Comparison of ENCODE assay signal across 17 cellular contexts in the genomic region with DNA sequence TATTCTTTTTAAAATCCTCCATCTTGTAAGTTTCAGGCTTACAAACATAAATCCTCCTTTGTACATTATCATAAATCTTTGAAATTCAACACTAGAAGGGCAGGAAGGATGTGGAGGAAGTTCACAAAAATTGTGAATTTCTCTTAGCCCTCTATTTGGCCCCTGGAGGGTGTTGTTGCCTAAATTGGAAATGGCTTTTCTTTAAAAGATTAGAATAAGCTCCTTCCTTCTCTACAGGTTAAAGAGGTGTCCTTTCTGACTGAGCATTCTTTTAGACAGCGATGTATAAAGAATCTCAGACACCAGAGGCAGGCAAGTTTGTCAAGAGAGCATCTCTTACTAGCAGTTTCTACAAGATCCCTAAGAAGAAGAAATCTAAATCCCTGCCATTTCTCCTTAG.
"Had no signal": no experiment of that assay in that cellular context is flagged by ENCODE, and none has a peak within 500 bp of the region (broad histone marks: within the 10 kb centered on the region; RNA-seq: fewer than 3 reads in every experiment).

No MANE protein-coding gene starts in this region.

- H3K4me3 ChIP-seq: breast epithelium, mucosa of descending colon, SK-N-MC, tibial artery had no signal

- DNase-seq: aorta; cerebellar nuclear complex; effector CD8-positive, alpha-beta T cell; foreskin keratinocyte; kidney glomerular epithelial cell; left ventricle myocardium superior; mucosa of descending colon; posterior cingulate gyrus; retina; tibial artery; WERI-Rb-1 had no signal

- H3K4me1 ChIP-seq: breast epithelium, foreskin keratinocyte had no signal

- H3K27ac ChIP-seq: breast epithelium, foreskin keratinocyte, SK-N-MC, tibial artery, WERI-Rb-1 had no signal

- H3K4me3 Mint-ChIP-seq: activated T-helper 1 cell treated with anti-CD3 and anti-CD28 coated beads, Interleukin-12 subunit alpha, Interleukin-12 subunit beta, Interleukin-2, Interleukin-4 antibody, amounts not matched to agents 30 ng/mL and 10 ng/mL and 1 ng/mL, durations not matched to agents 14 hours and 24 hours and 36 hours; memory B cell; natural killer cell treated with Interleukin-12 subunit alpha and Interleukin-12 subunit beta and Interleukin-15 and Interleukin-18, amount 100 ng/mL, for 72 hours; stimulated activated effector memory CD8-positive, alpha-beta T cell treated with anti-CD3 and anti-CD28 coated beads, Interleukin-12 subunit alpha, Interleukin-12 subunit beta, amount 100 ng/mL, for 72 hours had no signal

- H3K36me3 Mint-ChIP-seq: memory B cell; natural killer cell treated with Interleukin-12 subunit alpha and Interleukin-12 subunit beta and Interleukin-15 and Interleukin-18, amount 100 ng/mL, for 72 hours; stimulated activated effector memory CD8-positive, alpha-beta T cell treated with anti-CD3 and anti-CD28 coated beads, Interleukin-12 subunit alpha, Interleukin-12 subunit beta, amount 100 ng/mL, for 72 hours had no signal

- H3K27ac Mint-ChIP-seq: activated T-helper 1 cell treated with anti-CD3 and anti-CD28 coated beads, Interleukin-12 subunit alpha, Interleukin-12 subunit beta, Interleukin-2, Interleukin-4 antibody, amounts not matched to agents 30 ng/mL and 10 ng/mL and 1 ng/mL, durations not matched to agents 14 hours and 24 hours and 36 hours; memory B cell; natural killer cell treated with Interleukin-12 subunit alpha and Interleukin-12 subunit beta and Interleukin-15 and Interleukin-18, amount 100 ng/mL, for 72 hours; stimulated activated effector memory CD8-positive, alpha-beta T cell treated with anti-CD3 and anti-CD28 coated beads, Interleukin-12 subunit alpha, Interleukin-12 subunit beta, amount 100 ng/mL, for 72 hours had no signal

- ATAC-seq: foreskin keratinocyte; left ventricle myocardium superior; mucosa of descending colon; natural killer cell treated with Interleukin-12 subunit alpha and Interleukin-12 subunit beta and Interleukin-15 and Interleukin-18, amount 100 ng/mL, for 72 hours; stimulated activated effector memory CD8-positive, alpha-beta T cell treated with anti-CD3 and anti-CD28 coated beads, Interleukin-12 subunit alpha, Interleukin-12 subunit beta, amount 100 ng/mL, for 72 hours had no signal

- H3K4me1 Mint-ChIP-seq: stimulated activated effector memory CD8-positive, alpha-beta T cell treated with anti-CD3 and anti-CD28 coated beads, Interleukin-12 subunit alpha, Interleukin-12 subunit beta, amount 100 ng/mL, for 72 hours had no signal

- H3K36me3 ChIP-seq: breast epithelium, tibial artery, WERI-Rb-1 had no signal

- H3K9me3 ChIP-seq: breast epithelium, mucosa of descending colon, tibial artery had no signal

- H3K9me3 Mint-ChIP-seq: activated T-helper 1 cell treated with anti-CD3 and anti-CD28 coated beads, Interleukin-12 subunit alpha, Interleukin-12 subunit beta, Interleukin-2, Interleukin-4 antibody, amounts not matched to agents 30 ng/mL and 10 ng/mL and 1 ng/mL, durations not matched to agents 14 hours and 24 hours and 36 hours; memory B cell; natural killer cell treated with Interleukin-12 subunit alpha and Interleukin-12 subunit beta and Interleukin-15 and Interleukin-18, amount 100 ng/mL, for 72 hours; stimulated activated effector memory CD8-positive, alpha-beta T cell treated with anti-CD3 and anti-CD28 coated beads, Interleukin-12 subunit alpha, Interleukin-12 subunit beta, amount 100 ng/mL, for 72 hours had no signal

- H3K27me3 ChIP-seq: breast epithelium, tibial artery had no signal
